Comparison of ENCODE assay signal across 23 cellular contexts in the genomic region with DNA sequence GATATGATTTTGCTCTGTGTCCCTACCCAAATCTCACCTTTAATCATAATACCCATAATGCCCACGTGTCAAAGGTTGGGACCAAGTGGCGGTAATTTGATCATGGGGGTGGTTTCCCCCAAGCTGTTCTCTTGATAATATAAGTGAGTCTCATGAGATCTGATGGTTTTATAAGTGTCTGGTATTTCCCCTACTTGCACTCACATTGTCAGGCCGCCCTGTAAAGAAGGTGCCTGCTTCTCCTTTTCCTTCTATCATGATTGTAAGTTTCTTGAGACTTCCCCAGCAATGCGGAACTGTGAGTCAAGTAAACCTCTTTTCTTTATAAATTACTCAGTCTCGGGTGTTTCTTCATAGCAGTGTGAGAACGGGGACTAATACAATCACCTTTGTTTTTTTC.
"Had no signal": no experiment of that assay in that cellular context is flagged by ENCODE, and none has a peak within 500 bp of the region (broad histone marks: within the 10 kb centered on the region; RNA-seq: fewer than 3 reads in every experiment).

No MANE protein-coding gene starts in this region.

- H3K9me3 ChIP-seq: ovary, right lobe of liver, testis, thyroid gland, transverse colon, upper lobe of left lung, vagina had no signal

- H3K36me3 ChIP-seq: left ventricle myocardium inferior, ovary, right atrium auricular region, right lobe of liver, stomach, thyroid gland, transverse colon, upper lobe of left lung, vagina had no signal

- DNase-seq: islet precursor cell; left ventricle myocardium inferior; mesendoderm; naive B cell; natural killer cell; nephron progenitor cell; ovary; right lobe of liver; stimulated activated CD4-positive, alpha-beta T cell treated with anti-CD3 and anti-CD28 coated beads, Interleukin-12 subunit alpha, Interleukin-12 subunit beta, amount 100 ng/mL, for 4 hours; stimulated activated CD4-positive, alpha-beta T cell treated with anti-CD3 and anti-CD28 coated beads, Interleukin-15, amount 100 ng/mL, for 24 hours; stimulated activated CD4-positive, alpha-beta T cell treated with anti-CD3 and anti-CD28 coated beads, Interleukin-2, amount 100 ng/mL, for 24 hours; stimulated activated CD4-positive, alpha-beta T cell treated with anti-CD3 and anti-CD28 coated beads, Interleukin-4, amount 100 ng/mL, for 1 hour; stimulated activated naive B cell treated with anti-CD40 and anti-IgM and Interleukin-4, amounts not matched to agents 10 μg/mL and 1 μg/mL and 100 μg/mL, for 72 hours; stimulated activated naive CD8-positive, alpha-beta T cell treated with anti-CD3 and anti-CD28 coated beads, Interleukin-15, Interleukin-2, amounts not matched to agents 100 U/mL and 50 U/mL, for 24 hours; stomach; testis; thyroid gland; transverse colon; upper lobe of left lung had no signal

- H3K4me3 ChIP-seq: left ventricle myocardium inferior, lung, ovary, right atrium auricular region, right lobe of liver, skin epidermis, stomach, testis, thyroid gland, transverse colon, upper lobe of left lung, vagina had no signal

- ATAC-seq: natural killer cell; right lobe of liver; stimulated activated naive B cell treated with anti-CD40 and anti-IgM and Interleukin-4, amounts not matched to agents 10 μg/mL and 1 μg/mL and 100 μg/mL, for 72 hours; stimulated activated naive CD8-positive, alpha-beta T cell treated with anti-CD3 and anti-CD28 coated beads, Interleukin-15, Interleukin-2, amounts not matched to agents 100 U/mL and 50 U/mL, for 24 hours had no signal

- H3K27ac ChIP-seq: left ventricle myocardium inferior, ovary, right atrium auricular region, right lobe of liver, skin epidermis, stomach, testis, thyroid gland, transverse colon, upper lobe of left lung, vagina had no signal

- H3K4me1 ChIP-seq: left ventricle myocardium inferior, right atrium auricular region, right lobe of liver, stomach, testis, thyroid gland, transverse colon, upper lobe of left lung, vagina had no signal

- H3K27me3 ChIP-seq: ovary, right atrium auricular region, right lobe of liver, stomach, testis, thyroid gland, transverse colon, upper lobe of left lung, vagina had no signal
